In genomic region chr18:51149605-51150429, GRCh38 we compare ENCODE assay signal across 11 cellular contexts. TPM values are rescaled to one million over a fixed set of nuclear protein-coding genes. Genes with fewer than 3 reads are reported as not detected.
A peak's percentile ranks its signal among the peaks of the same experiment; 100 is the strongest.
DNase-seq lines count a peak whose midpoint lies in the region; ATAC-seq and TF ChIP-seq lines count a peak whose summit lies in the region.
"Had no signal": no experiment of that assay in that cellular context is flagged by ENCODE, and none has a peak within 500 bp of the region (broad histone marks: within the 10 kb centered on the region; RNA-seq: fewer than 3 reads in every experiment).

No MANE protein-coding gene starts in this region.

- H3K27me3 Mint-ChIP-seq in HFFc6 (ENCODE audit: insufficient read depth) (peaks cover 8% of the 10 kb centered on the region), memory B cell (no peaks in the 10 kb centered on the region)
- H3K27me3 Mint-ChIP-seq in activated naive CD8-positive, alpha-beta T cell treated with anti-CD3 and anti-CD28 coated beads for 36 hours: no peaks in the 10 kb centered on the region

- 94 to 100% methylated on average over 4 to 6 of the region's 9 CpGs for WGBS in gastroesophageal sphincter (ENCODE audit: low coverage in 1 of 2), 2 donors

- H3K27me3 ChIP-seq in BLaER1 (no peaks in the 10 kb centered on the region), gastroesophageal sphincter (peaks cover 3% of the 10 kb centered on the region)
- H3K27me3 ChIP-seq: ovary had no signal

- DNase-seq in HFFc6: peak; percentile 58
- no peak for DNase-seq in activated naive CD8-positive, alpha-beta T cell treated with anti-CD3 and anti-CD28 coated beads for 36 hours
- DNase-seq in memory B cell (ENCODE audit: low spot score in 2 of 2): no peak
- no peak for DNase-seq in NCI-H2029 (lab: John Stamatoyannopoulos, UW)
- no peak for DNase-seq in NCI-H2107 treated with DMSO at 0.1 percent for 48 hours (lab: John Stamatoyannopoulos, UW; ENCODE audit: unreplicated experiment)
- DNase-seq: head of caudate nucleus, NCI-H2171 treated with DMSO at 0.1 percent for 48 hours, ovary had no signal

- H3K4me1 ChIP-seq in BLaER1: peaks cover 40% of the 10 kb centered on the region
- H3K4me1 ChIP-seq in gastroesophageal sphincter: no peaks in the 10 kb centered on the region

- H3K27ac Mint-ChIP-seq in HFFc6 (no peak overlapping the region), memory B cell (peak overlapping the region; percentile 68)
- H3K27ac Mint-ChIP-seq in activated naive CD8-positive, alpha-beta T cell treated with anti-CD3 and anti-CD28 coated beads for 36 hours: peak overlapping the region; percentile 98

- H3K9me3 Mint-ChIP-seq in HFFc6: no peaks in the 10 kb centered on the region
- no peaks in the 10 kb centered on the region for H3K9me3 Mint-ChIP-seq in activated naive CD8-positive, alpha-beta T cell treated with anti-CD3 and anti-CD28 coated beads for 36 hours
- no peaks in the 10 kb centered on the region for H3K9me3 Mint-ChIP-seq in memory B cell

- H3K9me3 ChIP-seq in BLaER1: peaks cover 15% of the 10 kb centered on the region
- peaks cover 0 to 5% (median 0%) of the 10 kb centered on the region in 3 donors for H3K9me3 ChIP-seq in gastroesophageal sphincter
- H3K9me3 ChIP-seq: ovary had no signal

- H3K4me3 Mint-ChIP-seq in HFFc6 (no peak overlapping the region), memory B cell (no peak overlapping the region)
- no peak overlapping the region for H3K4me3 Mint-ChIP-seq in activated naive CD8-positive, alpha-beta T cell treated with anti-CD3 and anti-CD28 coated beads for 36 hours

- TF ChIP-seq POLR2A in gastroesophageal sphincter (IDR thresholded peaks at IDR 0.05): no peak

- H3K4me3 ChIP-seq in BLaER1 (no peak overlapping the region), gastroesophageal sphincter (no peak overlapping the region)
- H3K4me3 ChIP-seq: ovary had no signal

- peaks cover 9% of the 10 kb centered on the region; the same call in 1 of the 2 replicates for H3K4me1 Mint-ChIP-seq in HFFc6 (ENCODE audit: low read depth)
- peaks cover 46% of the 10 kb centered on the region for H3K4me1 Mint-ChIP-seq in activated naive CD8-positive, alpha-beta T cell treated with anti-CD3 and anti-CD28 coated beads for 36 hours
- H3K4me1 Mint-ChIP-seq in memory B cell: peaks cover 28% of the 10 kb centered on the region

- H4K20me1 ChIP-seq in BLaER1: no peaks in the 10 kb centered on the region

- TF ChIP-seq CTCF in HFFc6 (IDR thresholded peaks at IDR 0.05) (no peak), gastroesophageal sphincter (IDR thresholded peaks at IDR 0.05) (no peak)

- no peak for TF ChIP-seq EP300 in gastroesophageal sphincter (IDR thresholded peaks at IDR 0.05)

- no peak overlapping the region for H3K4me2 ChIP-seq in BLaER1

- H3K27ac ChIP-seq in BLaER1 (peak overlapping the region; percentile 8; the same call in 1 of the 2 replicates), gastroesophageal sphincter (no peak overlapping the region)
- H3K27ac ChIP-seq: ovary had no signal

- H3K36me3 ChIP-seq in BLaER1 (no peaks in the 10 kb centered on the region), gastroesophageal sphincter (no peaks in the 10 kb centered on the region)
- H3K36me3 ChIP-seq: ovary had no signal

- H3K36me3 Mint-ChIP-seq in HFFc6 (ENCODE audit: low read depth) (no peaks in the 10 kb centered on the region), memory B cell (no peaks in the 10 kb centered on the region)
- H3K36me3 Mint-ChIP-seq in activated naive CD8-positive, alpha-beta T cell treated with anti-CD3 and anti-CD28 coated beads for 36 hours: peaks cover 6% of the 10 kb centered on the region

- no peak for ATAC-seq in memory B cell (ENCODE audit: low read depth)
- no peak for ATAC-seq in GM21447 (IDR thresholded peaks at IDR 0.05; ENCODE audit: unreplicated experiment)
- ATAC-seq in gastroesophageal sphincter: no peak

- no peak overlapping the region for H3K9ac ChIP-seq in BLaER1

RNA-seq across cellular contexts. Expression of gene MEX3C, which starts 47.7 kb away (rescaled TPM):
- 10 to 100 TPM; 31.2 to 39.3 (median 35.6) TPM for total RNA-seq in HFFc6 (2021; fragmentation: NEBNext Ultra II Directional; extraction: Animal tissue kit (Norgen Biotek cat#: 25700))
- total RNA-seq in activated naive CD8-positive, alpha-beta T cell treated with anti-CD3 and anti-CD28 coated beads for 36 hours: 10 to 100 TPM; 66.9 to 68.5 TPM
- total RNA-seq in gastroesophageal sphincter: 10 to 100 TPM; 24.7 to 35.2 (median 29.0) TPM
